In genomic region chr1:110050602-110051261, GRCh38 we compare ENCODE assay signal across 28 cellular contexts. TPM values are rescaled to one million over a fixed set of nuclear protein-coding genes. Genes with fewer than 3 reads are reported as not detected.
A peak's percentile ranks its signal among the peaks of the same experiment; 100 is the strongest.
DNase-seq lines count a peak whose midpoint lies in the region; ATAC-seq and TF ChIP-seq lines count a peak whose summit lies in the region.
"Had no signal": no experiment of that assay in that cellular context is flagged by ENCODE, and none has a peak within 500 bp of the region (broad histone marks: within the 10 kb centered on the region; RNA-seq: fewer than 3 reads in every experiment).

No MANE protein-coding gene starts in this region.

- H3K9me3 ChIP-seq in adipocyte (ENCODE audit: control insufficient read depth, low read length) (no peaks in the 10 kb centered on the region), spleen (no peaks in the 10 kb centered on the region)
- H3K9me3 ChIP-seq: gastrocnemius medialis, left lung had no signal

- H3K36me3 ChIP-seq in adipocyte (ENCODE audit: control insufficient read depth, insufficient read depth, low read length, severe bottlenecking) (peaks cover 89% of the 10 kb centered on the region), spleen (peaks cover 5 to 100% (median 99%) of the 10 kb centered on the region in 6 donors)

- H3K4me1 ChIP-seq in adipocyte (ENCODE audit: control insufficient read depth, insufficient read depth, low read length) (peaks cover 53% of the 10 kb centered on the region), spleen (peaks cover 3 to 63% (median 38%) of the 10 kb centered on the region in 6 donors)
- H3K4me1 ChIP-seq: left lung had no signal

- ATAC-seq in left ventricle myocardium superior (peak; percentile 15), omental fat pad (ENCODE audit: low FRiP score) (no peak)
- ATAC-seq: gastrocnemius medialis, GM23338, left lung, natural killer cell had no signal

- peak overlapping the region; percentile 9 to 81 (median 65) for H3K27ac ChIP-seq in spleen
- H3K27ac ChIP-seq: left lung had no signal

- H3K27me3 ChIP-seq in adipocyte (replicated peaks; ENCODE audit: control insufficient read depth, insufficient read depth, low read length) (no peaks in the 10 kb centered on the region), spleen (replicated peaks in 1 of 7) (no peaks in the 10 kb centered on the region)
- H3K27me3 ChIP-seq: gastrocnemius medialis, left lung had no signal

- TF ChIP-seq CTCF in spleen (IDR thresholded peaks at IDR 0.05 in 8 of 11, conservative IDR thresholded peaks at IDR 0.05 in 3 of 11) = no peak
- no peak for TF ChIP-seq CTCF in omental fat pad (IDR thresholded peaks at IDR 0.05)

- TF ChIP-seq POLR2A in spleen (IDR thresholded peaks at IDR 0.05) = no peak

- H3K4me3 ChIP-seq in adipocyte (ENCODE audit: low read length) = peak overlapping the region; percentile 19
- H3K4me3 ChIP-seq in spleen = no peak overlapping the region
- H3K4me3 ChIP-seq: gastrocnemius medialis, GM23338, left lung, smooth muscle cell had no signal

- peak overlapping the region; percentile 64 for H3K9ac ChIP-seq in adipocyte (ENCODE audit: low read length)

- intact Hi-C loops in left ventricle myocardium superior (cut with micrococcal nuclease) = loop anchor here (5.0 kb wide), 1 partner anchor 57 kb away; no protein-coding TSS in a partner anchor
- intact Hi-C loops in spleen (cut with DNase I; ENCODE audit: low total_unique reads) = loop anchor here (5.0 kb wide), 1 partner anchor 57 kb away; no protein-coding TSS in a partner anchor

- DNase-seq in EH (ENCODE audit: low read depth) (peak; percentile 50), adipocyte (ENCODE audit: low read depth) (peak; percentile 46), left ventricle myocardium superior (no peak), spleen (no peak), omental fat pad (ENCODE audit: low spot score) (no peak), activated gamma-delta T cell treated with Interleukin-2 at 50 U/mL for 16 hours (no peak)
- DNase-seq in activated CD4-positive, alpha-beta T cell treated with anti-CD3 and anti-CD28 coated beads, Interleukin-2, amount 50 U/mL, for 48 hours = no peak
- DNase-seq: activated CD4-positive, alpha-beta T cell treated with anti-CD3 and anti-CD28 coated beads for 48 hours; activated naive CD4-positive, alpha-beta T cell; activated T-cell treated with anti-CD3 and anti-CD28 coated beads, Interleukin-2, amount 50 U/mL, for 24 hours; amniotic stem cell; CD4-positive, CD25-positive, alpha-beta regulatory T cell; effector memory CD4-positive, alpha-beta T cell; gastrocnemius medialis; Karpas-422; left lung; natural killer cell; NCI-H1436 treated with DMSO at 0.1 percent for 48 hours; NCI-H446 treated with DMSO at 0.1 percent for 48 hours; occipital lobe; OCI-M1; stimulated activated CD4-positive, alpha-beta T cell treated with anti-CD3 and anti-CD28 coated beads, Interleukin-2, amount 100 ng/mL, for 24 hours; substantia nigra had no signal

- 60 to 83% (median 79%) methylated on average over 3 to 4 of the region's 4 CpGs for WGBS in spleen, 5 donors

RNA-seq across cellular contexts. Expression of gene STRIP1, which starts 16.3 kb away (rescaled TPM):
- total RNA-seq in left ventricle myocardium superior (17.2 TPM), spleen (10 to 100 TPM; 46.0 to 98.7 (median 61.6) TPM), omental fat pad (10 to 100 TPM; 36.7 to 50.7 (median 46.1) TPM)
- 10 to 100 TPM; 11.8 to 25.6 (median 17.2) TPM for polyA plus RNA-seq in spleen

RNA-seq across cellular contexts. Expression of gene ALX3, which starts 19.7 kb away (rescaled TPM):
- total RNA-seq in left ventricle myocardium superior = not detected
- total RNA-seq in spleen = not detected
- under 1 TPM in 2 of 3 donors, not detected in 1; 0.10 to 0.12 TPM for polyA plus RNA-seq in spleen
- total RNA-seq in omental fat pad = not detected
- total RNA-seq: CD4-positive, CD25-positive, alpha-beta regulatory T cell; Daoy; gastrocnemius medialis; GM23338; left lung; natural killer cell; smooth muscle cell; T-helper 2 cell treated with Interferon-gamma antibody and Interleukin-4, amounts not matched to agents 100 ng/mL and 5 ng/mL, for 36 hours; ureter had no signal
- polyA plus RNA-seq: CD4-positive, CD25-positive, alpha-beta regulatory T cell; GM23338; smooth muscle cell had no signal

Comparison
In these comparisons a context has a peak if more than half of its experiments do, and no peak if none do; other contexts are left out.
1. DNase-seq: peak in EH (single experiment) and adipocyte (single experiment); none in left ventricle myocardium superior (single experiment), spleen (single experiment), activated CD4-positive, alpha-beta T cell treated with anti-CD3 and anti-CD28 coated beads, Interleukin-2, amount 50 U/mL, for 48 hours (0 of 2), omental fat pad (single experiment) and activated gamma-delta T cell treated with Interleukin-2 at 50 U/mL for 16 hours (single experiment).